ENCODE assay signal across 8 cellular contexts in genomic region chr19:57280165-57280912, GRCh38. TPM values are rescaled to one million over a fixed set of nuclear protein-coding genes. Genes with fewer than 3 reads are reported as not detected.
DNase-seq lines count a peak whose midpoint lies in the region; ATAC-seq and TF ChIP-seq lines count a peak whose summit lies in the region.

ZNF460 (plus strand) TSS chr19:57280485; CDS start chr19:57280807, 322 bp downstream.

- peak; percentile 80 for ATAC-seq in HG03432 (IDR thresholded peaks at IDR 0.05; ENCODE audit: unreplicated experiment)

- peak; percentile 81 for TF ChIP-seq POLR2A in GM19193 (IDR thresholded peaks at IDR 0.05; ENCODE audit: extremely low read depth, insufficient read depth, insufficient read length)

- no peak for TF ChIP-seq CTCF in choroid plexus epithelial cell (conservative IDR thresholded peaks at IDR 0.05; ENCODE audit: low read depth, low read length)

- DNase-seq in Ammon's horn (ENCODE audit: low spot score) (peak; percentile 98), NCI-H460 (ENCODE audit: extremely low read depth, low read depth) (peak; percentile 92), choroid plexus epithelial cell (ENCODE audit: low read depth) (peak; percentile 99), kidney glomerular epithelial cell (lab: John Stamatoyannopoulos, UW) (peak; percentile 93)
- DNase-seq in activated CD4-positive, alpha-beta T cell treated with anti-CD3 and anti-CD28 coated beads for 1 hour: peak; percentile 94
- DNase-seq in stimulated activated CD4-positive, alpha-beta T cell treated with anti-CD3 and anti-CD28 coated beads, Interleukin-1b, Interleukin-23, amount 100 ng/mL, for 1 hour (ENCODE audit: low read depth in 2 of 2): peak; percentile 88 to 93

- H3K4me3 ChIP-seq in choroid plexus epithelial cell (ENCODE audit: low read depth, low read length): peak within 1 kb of the TSS; percentile 92

RNA-seq across cellular contexts. Expression of gene ZNF460, which starts in this region (rescaled TPM):
- total RNA-seq in NCI-H460 (2014; rRNA removed; shearing (Covaris generic)): 42.3 and 45.7 TPM in 2 replicates
- polyA plus RNA-seq in NCI-H460 (2014; cell fraction: nucleus; rRNA removed): 6.3 and 7.1 TPM in 2 replicates

Comparison
In these comparisons a context has a peak if more than half of its experiments do, and no peak if none do; other contexts are left out.
1. Peak in every context shown above with its lines: DNase-seq, ATAC-seq and H3K4me3 ChIP-seq.